ENCODE assay signal across 24 cellular contexts in genomic region chr18:32081881-32082280, GRCh38.
"Had no signal": no experiment of that assay in that cellular context is flagged by ENCODE, and none has a peak within 500 bp of the region (broad histone marks: within the 10 kb centered on the region; RNA-seq: fewer than 3 reads in every experiment).

No MANE protein-coding gene starts in this region.

- H3K4me3 ChIP-seq: cardiac muscle cell, gastrocnemius medialis, mucosa of descending colon, neural progenitor cell, prostate gland, skin epidermis, vagina had no signal

- H3K4me2 ChIP-seq: neural progenitor cell had no signal

- H3K27ac ChIP-seq: cardiac muscle cell, epithelial cell of prostate, gastrocnemius medialis, neural progenitor cell, prostate gland, skin epidermis, vagina had no signal

- ATAC-seq: activated CD4-positive, CD25-positive, alpha-beta regulatory T cell treated with anti-CD3 and anti-CD28 coated beads, Interleukin-2, amount 50 U/mL, for 24 hours; effector memory CD8-positive, alpha-beta T cell; gastrocnemius medialis; left ventricle myocardium superior; mucosa of descending colon; right cardiac atrium had no signal

- H3K9ac ChIP-seq: neural progenitor cell had no signal

- H3K36me3 ChIP-seq: cardiac muscle cell, gastrocnemius medialis, neural progenitor cell, prostate gland, vagina had no signal

- H3K9me3 ChIP-seq: gastrocnemius medialis, mucosa of descending colon, prostate gland, vagina had no signal

- H3K4me1 ChIP-seq: gastrocnemius medialis, neural progenitor cell, prostate gland had no signal

- H2AFZ ChIP-seq: neural progenitor cell had no signal

- H3K27me3 ChIP-seq: cardiac muscle cell, gastrocnemius medialis, neural progenitor cell, vagina had no signal

- DNase-seq: activated CD4-positive, alpha-beta T cell treated with anti-CD3 and anti-CD28 coated beads, Interleukin-2, amount 50 U/mL, for 1 hour; activated CD8-positive, alpha-beta memory T cell treated with anti-CD3 and anti-CD28 coated beads for 24 hours; activated CD8-positive, alpha-beta memory T cell treated with anti-CD3 and anti-CD28 coated beads, Interleukin-2, amount 50 U/mL, for 48 hours; activated effector memory CD4-positive, alpha-beta T cell treated with Interleukin-2 at 50 U/mL for 16 hours; activated naive CD4-positive, alpha-beta T cell treated with anti-CD3 and anti-CD28 coated beads, Interleukin-2, amount 50 U/mL, for 16 hours; activated T-cell treated with anti-CD3 and anti-CD28 coated beads, Interleukin-2, amount 50 U/mL, for 48 hours; dermis blood vessel endothelial cell; effector memory CD8-positive, alpha-beta T cell; gastrocnemius medialis; head of caudate nucleus; kidney glomerular epithelial cell; left ventricle myocardium superior; mesenchymal stem cell; mucosa of descending colon; naive B cell; right cardiac atrium; trophoblast cell had no signal
